Comparison of ENCODE assay signal across 8 cellular contexts in genomic region chr9:89999534-90000370, GRCh38.
DNase-seq lines count a peak whose midpoint lies in the region; ATAC-seq and TF ChIP-seq lines count a peak whose summit lies in the region.

No MANE protein-coding gene starts in this region.

- CTCF ChIA-PET in PC-9 (lab: Charles Lee) = no interaction called here

- intact Hi-C loops in PC-9 (cut with micrococcal nuclease; ENCODE audit: unreplicated experiment) = loop anchor here (10.0 kb wide), 1 partner anchor 395 kb away; the partner anchor contains the start of gene GADD45G

- no peaks in the 10 kb centered on the region for H3K9me2 ChIP-seq in PC-9 (ENCODE audit: insufficient read depth)

- POLR2A ChIA-PET in PC-9 (lab: Charles Lee; ENCODE audit: unreplicated experiment) = interaction anchor here (0.7 kb wide), 1 partner anchor 72 kb away, joined by 3 read pairs; no protein-coding TSS in a partner anchor

- DNase-seq in CD4-positive, CD25-positive, alpha-beta regulatory T cell = peak in 1 of 3 donors; percentile 81
- no peak for DNase-seq in PC-9
- DNase-seq in adipocyte (ENCODE audit: low read depth) = peak; percentile 44
- DNase-seq in hepatic stellate cell (ENCODE audit: low spot score) = peak; percentile 69
- peak; percentile 48 to 74 (median 54) for DNase-seq in stimulated activated CD4-positive, alpha-beta T cell treated with anti-CD3 and anti-CD28 coated beads, Interleukin-12 subunit alpha, Interleukin-12 subunit beta, amount 100 ng/mL, for 48 hours (ENCODE audit: low read depth in 2 of 3, low spot score in 1 of 3)
- no peak for DNase-seq in KBM-7

- H3K9me3 Mint-ChIP-seq in CD4-positive, CD25-positive, alpha-beta regulatory T cell = no peaks in the 10 kb centered on the region

- H3K36me3 ChIP-seq in CD4-positive, CD25-positive, alpha-beta regulatory T cell (ENCODE audit: control insufficient read depth, insufficient read depth, low read length) = no peaks in the 10 kb centered on the region
- no peaks in the 10 kb centered on the region for H3K36me3 ChIP-seq in PC-9 (ENCODE audit: low read depth)
- H3K36me3 ChIP-seq in adipocyte (ENCODE audit: control insufficient read depth, insufficient read depth, low read length, severe bottlenecking) = no peaks in the 10 kb centered on the region

- H3K4me3 Mint-ChIP-seq in CD4-positive, CD25-positive, alpha-beta regulatory T cell = peak overlapping the region in 3 of 4 donors; percentile 32 to 59 (median 48)

- BruUV-seq in PC-9 (replicated peaks; lab: Mats Ljungman, UMichigan) = no TSS peak

- in situ Hi-C loops in KBM-7 (cut with MboI; ENCODE audit: low pct_unique_long_range_greater_than_20kb, low sequenced_read_pairs) = no loop called here

- no peaks in the 10 kb centered on the region for H3K9me3 ChIP-seq in CD4-positive, CD25-positive, alpha-beta regulatory T cell (ENCODE audit: control insufficient read depth in 2 of 2, low read length in 2 of 2)
- H3K9me3 ChIP-seq in PC-9 (ENCODE audit: insufficient read depth, low read depth) (no peaks in the 10 kb centered on the region), adipocyte (ENCODE audit: control insufficient read depth, low read length) (peaks cover 6% of the 10 kb centered on the region)

- ATAC-seq in CD4-positive, CD25-positive, alpha-beta regulatory T cell (ENCODE audit: low read depth in 2 of 2) = peak; percentile 71 to 72
- ATAC-seq in GM19455 (IDR thresholded peaks at IDR 0.05; ENCODE audit: unreplicated experiment) (peak; percentile 96), HG03565 (IDR thresholded peaks at IDR 0.05; ENCODE audit: unreplicated experiment) (peak; percentile 82)

- H3K79me2 ChIP-seq in PC-9 (ENCODE audit: low read depth) = no peaks in the 10 kb centered on the region

- no peak for TF ChIP-seq CTCF in PC-9 (conservative IDR thresholded peaks at IDR 0.05)

- H3K4me2 ChIP-seq in PC-9 = peak overlapping the region; percentile 21

- H3K27me3 ChIP-seq in CD4-positive, CD25-positive, alpha-beta regulatory T cell (ENCODE audit: control insufficient read depth, insufficient read depth, low read length) = no peaks in the 10 kb centered on the region
- H3K27me3 ChIP-seq in PC-9 (ENCODE audit: insufficient read depth, low read depth) (peaks cover 82% of the 10 kb centered on the region), adipocyte (replicated peaks; ENCODE audit: control insufficient read depth, insufficient read depth, low read length) (peaks cover 4% of the 10 kb centered on the region)

- H4K20me1 ChIP-seq in PC-9 (ENCODE audit: insufficient read depth) = 0 out of 2 replicates have a peak, but pooled peaks cover 5% of the 10 kb centered on the region

- no peak overlapping the region for H2AFZ ChIP-seq in PC-9

- H3K27ac ChIP-seq in CD4-positive, CD25-positive, alpha-beta regulatory T cell (ENCODE audit: insufficient read depth, low read length, poor library complexity, severe bottlenecking) = no peak overlapping the region
- no peak overlapping the region for H3K27ac ChIP-seq in PC-9

- H3K4me1 ChIP-seq in CD4-positive, CD25-positive, alpha-beta regulatory T cell (ENCODE audit: control insufficient read depth, insufficient read depth, low read length, poor library complexity, severe bottlenecking) = no peaks in the 10 kb centered on the region
- H3K4me1 ChIP-seq in PC-9 (replicated peaks; ENCODE audit: insufficient read depth) (no peaks in the 10 kb centered on the region), adipocyte (ENCODE audit: control insufficient read depth, insufficient read depth, low read length) (peaks cover 36% of the 10 kb centered on the region)

- H3K9ac ChIP-seq in adipocyte (ENCODE audit: low read length) = peak overlapping the region; percentile 50

- H3K36me3 Mint-ChIP-seq in CD4-positive, CD25-positive, alpha-beta regulatory T cell = no peaks in the 10 kb centered on the region

- peak overlapping the region; percentile 69 to 87 (median 74) for H3K27ac Mint-ChIP-seq in CD4-positive, CD25-positive, alpha-beta regulatory T cell

- H3K4me1 Mint-ChIP-seq in CD4-positive, CD25-positive, alpha-beta regulatory T cell = peaks cover 7 to 28% (median 17%) of the 10 kb centered on the region in 4 donors

- no peaks in the 10 kb centered on the region for H3F3A ChIP-seq in PC-9 (ENCODE audit: insufficient read depth, low read depth)

- peaks cover 11% of the 10 kb centered on the region for H3K27me3 Mint-ChIP-seq in CD4-positive, CD25-positive, alpha-beta regulatory T cell

- H3K4me3 ChIP-seq in CD4-positive, CD25-positive, alpha-beta regulatory T cell (ENCODE audit: low read depth, low read length) = peak overlapping the region; percentile 37
- H3K4me3 ChIP-seq in PC-9 = no peak overlapping the region
- H3K4me3 ChIP-seq in adipocyte (ENCODE audit: low read length) = peak overlapping the region; percentile 70

Comparison
In these comparisons a context has a peak if more than half of its experiments do, and no peak if none do; other contexts are left out.
1. DNase-seq: peak in adipocyte (single experiment), hepatic stellate cell (single experiment) and stimulated activated CD4-positive, alpha-beta T cell treated with anti-CD3 and anti-CD28 coated beads, Interleukin-12 subunit alpha, Interleukin-12 subunit beta, amount 100 ng/mL, for 48 hours (3 of 3); none in PC-9 (0 of 2) and KBM-7 (single experiment).
2. Peak in every context shown above with its lines, with median percentiles within 50 percentile points of each other: ATAC-seq.